ENCODE assay signal across 1 cellular context in the genomic region with DNA sequence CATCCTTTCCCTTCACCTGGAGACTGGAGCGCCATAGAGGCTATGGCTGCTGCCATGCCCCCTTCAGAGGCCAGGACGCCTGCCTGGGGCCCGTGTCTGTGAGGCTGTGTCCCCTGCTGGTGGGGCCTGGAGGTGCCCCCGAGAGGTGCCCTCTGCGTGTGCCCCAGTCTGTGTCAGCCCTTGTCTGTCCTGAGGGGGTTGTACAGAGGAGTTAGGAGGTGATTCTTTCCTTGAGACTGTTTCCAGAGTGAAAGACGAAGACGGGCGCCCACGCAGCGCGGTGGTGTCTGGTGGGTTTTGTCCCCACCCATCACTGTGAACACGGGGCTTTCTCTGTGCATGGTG.
TF ChIP-seq lines count a peak whose summit lies in the region.

No MANE protein-coding gene starts in this region.

TF ChIP-seq in HCT116, 20 proteins besides CTCF, POLR2A, EP300 and RAD21:
- TF ChIP-seq FOSL1 (IDR thresholded peaks at IDR 0.05; ENCODE audit: low read depth), result no peak
- TF ChIP-seq, protein P1, sequence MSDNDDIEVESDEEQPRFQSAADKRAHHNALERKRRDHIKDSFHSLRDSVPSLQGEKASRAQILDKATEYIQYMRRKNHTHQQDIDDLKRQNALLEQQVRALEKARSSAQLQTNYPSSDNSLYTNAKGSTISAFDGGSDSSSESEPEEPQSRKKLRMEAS (IDR thresholded peaks at IDR 0.05), result no peak
- TF ChIP-seq, protein P2, sequence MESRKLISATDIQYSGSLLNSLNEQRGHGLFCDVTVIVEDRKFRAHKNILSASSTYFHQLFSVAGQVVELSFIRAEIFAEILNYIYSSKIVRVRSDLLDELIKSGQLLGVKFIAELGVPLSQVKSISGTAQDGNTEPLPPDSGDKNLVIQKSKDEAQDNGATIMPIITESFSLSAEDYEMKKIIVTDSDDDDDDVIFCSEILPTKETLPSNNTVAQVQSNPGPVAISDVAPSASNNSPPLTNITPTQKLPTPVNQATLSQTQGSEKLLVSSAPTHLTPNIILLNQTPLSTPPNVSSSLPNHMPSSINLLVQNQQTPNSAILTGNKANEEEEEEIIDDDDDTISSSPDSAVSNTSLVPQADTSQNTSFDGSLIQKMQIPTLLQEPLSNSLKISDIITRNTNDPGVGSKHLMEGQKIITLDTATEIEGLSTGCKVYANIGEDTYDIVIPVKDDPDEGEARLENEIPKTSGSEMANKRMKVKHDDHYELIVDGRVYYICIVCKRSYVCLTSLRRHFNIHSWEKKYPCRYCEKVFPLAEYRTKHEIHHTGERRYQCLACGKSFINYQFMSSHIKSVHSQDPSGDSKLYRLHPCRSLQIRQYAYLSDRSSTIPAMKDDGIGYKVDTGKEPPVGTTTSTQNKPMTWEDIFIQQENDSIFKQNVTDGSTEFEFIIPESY (IDR thresholded peaks at IDR 0.05; ENCODE audit: extremely low read depth, insufficient replicate concordance, low read length), result no peak
- no peak for TF ChIP-seq YY1 (IDR thresholded peaks at IDR 0.05; ENCODE audit: extremely low read depth, insufficient replicate concordance, low read depth, low read length)
- no peak for TF ChIP-seq EZH2 (IDR thresholded peaks at IDR 0.05)
- TF ChIP-seq ZNF274 (IDR thresholded peaks at IDR 0.05; ENCODE audit: low read depth, low read length), result no peak
- TF ChIP-seq CEBPB (IDR thresholded peaks at IDR 0.05; ENCODE audit: low read depth), result no peak
